In genomic region chr6:139375239-139376053, GRCh38 we compare ENCODE assay signal across 8 cellular contexts. TPM values are rescaled to one million over a fixed set of nuclear protein-coding genes. Genes with fewer than 3 reads are reported as not detected.
DNase-seq lines count a peak whose midpoint lies in the region; ATAC-seq and TF ChIP-seq lines count a peak whose summit lies in the region.

No MANE protein-coding gene starts in this region.

- H3K4me1 Mint-ChIP-seq in chondrocyte (ENCODE audit: low read depth), result peaks cover 33% of the 10 kb centered on the region

- H3K27me3 ChIP-seq in layer of hippocampus (ENCODE audit: control insufficient read depth, insufficient read depth, low read length), result no peaks in the 10 kb centered on the region

- peak; percentile 85 for DNase-seq in AG20443 (ENCODE audit: low spot score)
- peak; percentile 90 for DNase-seq in NCI-H460 (ENCODE audit: extremely low read depth, low read depth)
- DNase-seq in activated CD4-positive, alpha-beta T cell treated with anti-CD3 and anti-CD28 coated beads for 1 hour, result peak; percentile 68
- DNase-seq in chondrocyte (ENCODE audit: low spot score), result peak; percentile 93
- peak; percentile 55 to 75 (median 70) for DNase-seq in stimulated activated CD4-positive, alpha-beta T cell treated with anti-CD3 and anti-CD28 coated beads, Interleukin-1b, Interleukin-23, amount 100 ng/mL, for 24 hours (ENCODE audit: low read depth in 4 of 4, low spot score in 1 of 4)

- peak overlapping the region; percentile 98 for H3K4me3 Mint-ChIP-seq in chondrocyte (ENCODE audit: unreplicated experiment)

- TF ChIP-seq POLR2A in GM19099 (IDR thresholded peaks at IDR 0.05; ENCODE audit: extremely low read depth, insufficient read length, low read depth), result peak; percentile 46

- peak overlapping the region; percentile 89 for H3K27ac ChIP-seq in layer of hippocampus (ENCODE audit: low read depth, low read length)

- peak; percentile 48 for ATAC-seq in HG03378 (IDR thresholded peaks at IDR 0.05; ENCODE audit: unreplicated experiment)

- H3K27me3 Mint-ChIP-seq in chondrocyte (ENCODE audit: low read depth), result no peaks in the 10 kb centered on the region

- no peaks in the 10 kb centered on the region for H3K9me3 Mint-ChIP-seq in chondrocyte (ENCODE audit: low read depth)

- peak; percentile 62 for TF ChIP-seq CTCF in chondrocyte (IDR thresholded peaks at IDR 0.05)

- peaks cover 29% of the 10 kb centered on the region for H3K36me3 Mint-ChIP-seq in chondrocyte (ENCODE audit: low read depth)

- H3K27ac Mint-ChIP-seq in chondrocyte (ENCODE audit: unreplicated experiment), result peak overlapping the region; percentile 99

RNA-seq across cellular contexts. Expression of gene CITED2, which starts 1.0 kb away (rescaled TPM):
- 41.1 and 51.5 TPM in 2 replicates for total RNA-seq in NCI-H460 (2014; rRNA removed; shearing (Covaris generic))
- polyA plus RNA-seq in NCI-H460 (2014; cell fraction: nucleus; rRNA removed), result 24.4 and 35.2 TPM in 2 replicates
- 144 to 233 TPM (median 228 TPM) in 3 replicates for total RNA-seq in chondrocyte

Comparison
In these comparisons a context has a peak if more than half of its experiments do, and no peak if none do; other contexts are left out.
1. Peak in every context shown above with its lines: DNase-seq, ATAC-seq and H3K27ac ChIP-seq.